Comparison of ENCODE assay signal across 8 cellular contexts in genomic region chr12:113359939-113360748, GRCh38.
DNase-seq lines count a peak whose midpoint lies in the region; ATAC-seq lines count a peak whose summit lies in the region.

No MANE protein-coding gene starts in this region.

- in situ Hi-C loops in ACHN (cut with HindIII; ENCODE audit: low pct_ligation_motif_present, low pct_unique_long_range_greater_than_20kb, low sequenced_read_pairs): no loop called here
- in situ Hi-C loops in HAP-1 (cut with MboI; ENCODE audit: low sequenced_read_pairs): no loop called here

- ATAC-seq in HG02798 (IDR thresholded peaks at IDR 0.05; ENCODE audit: poor library complexity, unreplicated experiment): no peak

- H3K27ac ChIP-seq in angular gyrus (ENCODE audit: low read depth, low read length) (peak overlapping the region; percentile 91), muscle layer of duodenum (ENCODE audit: low read length) (no peak overlapping the region)

- H3K36me3 ChIP-seq in HAP-1 (replicated peaks): peaks cover 5% of the 10 kb centered on the region
- H3K36me3 ChIP-seq in muscle layer of duodenum (ENCODE audit: control insufficient read depth in 1 of 2, insufficient read depth in 2 of 2, low read length in 2 of 2): no peaks in the 10 kb centered on the region

- H3K4me3 ChIP-seq in HAP-1 (peak overlapping the region; percentile 91), muscle layer of duodenum (ENCODE audit: low read depth in 1 of 2, low read length in 2 of 2) (peak overlapping the region; percentile 80 to 84)

- H3K4me1 ChIP-seq in HAP-1 (peaks cover 8% of the 10 kb centered on the region), muscle layer of duodenum (ENCODE audit: control insufficient read depth in 1 of 2, insufficient read depth in 2 of 2, low read length in 2 of 2) (peaks cover 3 to 14% of the 10 kb centered on the region in 2 donors)

- H3K9me3 ChIP-seq in HAP-1 (no peaks in the 10 kb centered on the region), muscle layer of duodenum (ENCODE audit: control insufficient read depth in 1 of 2, low read length in 2 of 2) (no peaks in the 10 kb centered on the region)

- H3K27me3 ChIP-seq in HAP-1 (ENCODE audit: low read depth) (no peaks in the 10 kb centered on the region), muscle layer of duodenum (ENCODE audit: low read depth, low read length) (no peaks in the 10 kb centered on the region)

- DNase-seq in ACHN (peak; percentile 21), HAP-1 (ENCODE audit: low spot score in 2 of 2) (no peak), NCI-H2029 (lab: John Stamatoyannopoulos, UW) (no peak), NCI-H524 (lab: John Stamatoyannopoulos, UW) (no peak), NCI-H1092 (lab: John Stamatoyannopoulos, UW) (no peak)
